ENCODE assay signal across 8 cellular contexts in genomic region chr4:68271851-68272756, GRCh38. TPM values are rescaled to one million over a fixed set of nuclear protein-coding genes. Genes with fewer than 3 reads are reported as not detected.
DNase-seq lines count a peak whose midpoint lies in the region; ATAC-seq and TF ChIP-seq lines count a peak whose summit lies in the region.

No MANE protein-coding gene starts in this region.

- no peak for DNase-seq in activated CD4-positive, alpha-beta memory T cell treated with anti-CD3 and anti-CD28 coated beads for 36 hours
- DNase-seq in activated CD4-positive, alpha-beta memory T cell treated with anti-CD3 and anti-CD28 coated beads, Interleukin-2, amount 10 ng/mL, durations not matched to agents 7 days and 5 days, result no peak
- DNase-seq in RPMI8226 (peak; percentile 23), endodermal cell (peak; percentile 63)
- no peak for DNase-seq in activated CD8-positive, alpha-beta memory T cell treated with anti-CD3 and anti-CD28 coated beads, Interleukin-2, amount 50 U/mL, for 48 hours

- H3K27ac ChIP-seq in endodermal cell (ENCODE audit: low read depth, low read length), result peak overlapping the region; percentile 10
- H3K27ac ChIP-seq in mesodermal cell (ENCODE audit: low read depth, low read length, severe bottlenecking), result peak overlapping the region; percentile 17

- ATAC-seq in GM19463 (IDR thresholded peaks at IDR 0.05; ENCODE audit: unreplicated experiment) (peak; percentile 71), HG03457 (IDR thresholded peaks at IDR 0.05; ENCODE audit: unreplicated experiment) (peak; percentile 58)

- 46 to 49% methylated on average over 5 to 12 of the region's 13 CpGs for WGBS in endodermal cell (ENCODE audit: insufficient coverage in 1 of 2, insufficient read length in 1 of 2), 2 experiments
- 20 to 30% methylated on average over 3 to 4 of the region's 13 CpGs for WGBS in mesodermal cell (ENCODE audit: insufficient coverage in 2 of 2), 2 experiments

- H3K36me3 Mint-ChIP-seq in activated CD4-positive, alpha-beta memory T cell treated with anti-CD3 and anti-CD28 coated beads for 36 hours, result no peaks in the 10 kb centered on the region
- H3K36me3 Mint-ChIP-seq in activated CD4-positive, alpha-beta memory T cell treated with anti-CD3 and anti-CD28 coated beads, Interleukin-2, amount 10 ng/mL, durations not matched to agents 7 days and 5 days (ENCODE audit: low read depth), result no peaks in the 10 kb centered on the region
- H3K36me3 Mint-ChIP-seq in endodermal cell (ENCODE audit: low read depth), result peaks cover 37% of the 10 kb centered on the region

- no peak overlapping the region for H3K27ac Mint-ChIP-seq in activated CD4-positive, alpha-beta memory T cell treated with anti-CD3 and anti-CD28 coated beads for 36 hours
- H3K27ac Mint-ChIP-seq in activated CD4-positive, alpha-beta memory T cell treated with anti-CD3 and anti-CD28 coated beads, Interleukin-2, amount 10 ng/mL, durations not matched to agents 7 days and 5 days, result no peak overlapping the region
- peak overlapping the region; percentile 87 for H3K27ac Mint-ChIP-seq in endodermal cell

- CTCF ChIA-PET in activated CD4-positive, alpha-beta memory T cell treated with anti-CD3 and anti-CD28 coated beads for 36 hours (lab: Charles Lee), result interaction anchor here (0.6 to 2.4 kb wide), 22 partner anchors 13 to 226 kb away, joined by 3 to 69 read pairs (median 4); partner anchors contain the start of gene YTHDC1
- CTCF ChIA-PET in activated CD4-positive, alpha-beta memory T cell treated with anti-CD3 and anti-CD28 coated beads, Interleukin-2, amount 10 ng/mL, durations not matched to agents 7 days and 5 days (lab: Charles Lee), result interaction anchor here (0.7 to 4.1 kb wide), 14 partner anchors 14 to 222 kb away, joined by 3 to 72 read pairs (median 4); no protein-coding TSS in a partner anchor

- H3K27me3 ChIP-seq in endodermal cell (ENCODE audit: control insufficient read depth, insufficient read depth, low read length, poor library complexity, severe bottlenecking), result no peaks in the 10 kb centered on the region

- H3K4me1 ChIP-seq in endodermal cell (ENCODE audit: control insufficient read depth, insufficient read depth, low read length), result peaks cover 3% of the 10 kb centered on the region
- no peaks in the 10 kb centered on the region for H3K4me1 ChIP-seq in mesodermal cell (ENCODE audit: control insufficient read depth, insufficient read depth, low read length, poor library complexity, severe bottlenecking)

- H3K9ac ChIP-seq in endodermal cell (ENCODE audit: extremely low read depth, low read length, poor library complexity, severe bottlenecking), result peak overlapping the region; percentile 42

- H3K4me3 ChIP-seq in endodermal cell (ENCODE audit: low read length) (peak overlapping the region; percentile 56), mesodermal cell (ENCODE audit: extremely low read depth, insufficient read depth, low read length, poor library complexity, severe bottlenecking) (peak overlapping the region; percentile 27)

- H3K36me3 ChIP-seq in endodermal cell (ENCODE audit: control insufficient read depth, insufficient read depth, low read length) (no peaks in the 10 kb centered on the region), mesodermal cell (ENCODE audit: control insufficient read depth, insufficient read depth, low read length) (no peaks in the 10 kb centered on the region)

- TF ChIP-seq CTCF in endodermal cell (conservative IDR thresholded peaks at IDR 0.05), result peak; percentile 85

- POLR2A ChIA-PET in activated CD4-positive, alpha-beta memory T cell treated with anti-CD3 and anti-CD28 coated beads for 36 hours (lab: Charles Lee), result interaction anchor here (1.2 kb wide), 1 partner anchor 104 kb away, joined by 4 read pairs; no protein-coding TSS in a partner anchor
- POLR2A ChIA-PET in activated CD4-positive, alpha-beta memory T cell treated with anti-CD3 and anti-CD28 coated beads, Interleukin-2, amount 10 ng/mL, durations not matched to agents 7 days and 5 days (lab: Charles Lee), result no interaction called here

- no peaks in the 10 kb centered on the region for H3K9me3 Mint-ChIP-seq in activated CD4-positive, alpha-beta memory T cell treated with anti-CD3 and anti-CD28 coated beads for 36 hours
- no peaks in the 10 kb centered on the region for H3K9me3 Mint-ChIP-seq in activated CD4-positive, alpha-beta memory T cell treated with anti-CD3 and anti-CD28 coated beads, Interleukin-2, amount 10 ng/mL, durations not matched to agents 7 days and 5 days
- peaks cover 67% of the 10 kb centered on the region for H3K9me3 Mint-ChIP-seq in endodermal cell

- peaks cover 1% of the 10 kb centered on the region for H3K27me3 Mint-ChIP-seq in activated CD4-positive, alpha-beta memory T cell treated with anti-CD3 and anti-CD28 coated beads for 36 hours
- peaks cover 10% of the 10 kb centered on the region for H3K27me3 Mint-ChIP-seq in activated CD4-positive, alpha-beta memory T cell treated with anti-CD3 and anti-CD28 coated beads, Interleukin-2, amount 10 ng/mL, durations not matched to agents 7 days and 5 days
- no peaks in the 10 kb centered on the region for H3K27me3 Mint-ChIP-seq in endodermal cell (ENCODE audit: insufficient read depth)

- peaks cover 72% of the 10 kb centered on the region for H3K9me3 ChIP-seq in endodermal cell (ENCODE audit: control insufficient read depth, low read length)
- H3K9me3 ChIP-seq in mesodermal cell (ENCODE audit: control insufficient read depth, low read length), result peaks cover 5% of the 10 kb centered on the region

- peaks cover 7% of the 10 kb centered on the region for H3K4me1 Mint-ChIP-seq in activated CD4-positive, alpha-beta memory T cell treated with anti-CD3 and anti-CD28 coated beads for 36 hours (ENCODE audit: low read depth)
- H3K4me1 Mint-ChIP-seq in activated CD4-positive, alpha-beta memory T cell treated with anti-CD3 and anti-CD28 coated beads, Interleukin-2, amount 10 ng/mL, durations not matched to agents 7 days and 5 days, result peaks cover 13% of the 10 kb centered on the region
- peaks cover 24% of the 10 kb centered on the region for H3K4me1 Mint-ChIP-seq in endodermal cell

- H3K4me3 Mint-ChIP-seq in activated CD4-positive, alpha-beta memory T cell treated with anti-CD3 and anti-CD28 coated beads for 36 hours, result peak overlapping the region; percentile 36
- H3K4me3 Mint-ChIP-seq in activated CD4-positive, alpha-beta memory T cell treated with anti-CD3 and anti-CD28 coated beads, Interleukin-2, amount 10 ng/mL, durations not matched to agents 7 days and 5 days, result no peak overlapping the region
- H3K4me3 Mint-ChIP-seq in endodermal cell, result peak overlapping the region; percentile 54

- intact Hi-C loops in activated CD4-positive, alpha-beta memory T cell treated with anti-CD3 and anti-CD28 coated beads for 36 hours (cut with micrococcal nuclease), result loop anchor here (1.0 to 2.0 kb wide), 3 partner anchors 23 to 227 kb away; no protein-coding TSS in a partner anchor

RNA-seq across cellular contexts. Expression of gene TMPRSS11B, which starts 26.6 kb away (rescaled TPM):
- total RNA-seq in activated CD4-positive, alpha-beta memory T cell treated with anti-CD3 and anti-CD28 coated beads for 36 hours, result not detected
- not detected for total RNA-seq in activated CD4-positive, alpha-beta memory T cell treated with anti-CD3 and anti-CD28 coated beads, Interleukin-2, amount 10 ng/mL, durations not matched to agents 7 days and 5 days
- total RNA-seq in endodermal cell, result under 1 TPM; 0.15 to 0.18 TPM
- polyA plus RNA-seq in endodermal cell (2013, experiment 1 of 2), result not detected
- not detected for polyA plus RNA-seq in endodermal cell (2013, experiment 2 of 2)
- not detected for polyA plus RNA-seq in mesodermal cell (2013, experiment 1 of 2)
- polyA plus RNA-seq in mesodermal cell (2013, experiment 2 of 2), result 0.25 TPM

Comparison
In these comparisons a context has a peak if more than half of its experiments do, and no peak if none do; other contexts are left out.
1. DNase-seq: peak in RPMI8226 (single experiment) and endodermal cell (single experiment); none in activated CD4-positive, alpha-beta memory T cell treated with anti-CD3 and anti-CD28 coated beads for 36 hours (single experiment), activated CD4-positive, alpha-beta memory T cell treated with anti-CD3 and anti-CD28 coated beads, Interleukin-2, amount 10 ng/mL, durations not matched to agents 7 days and 5 days (single experiment) and activated CD8-positive, alpha-beta memory T cell treated with anti-CD3 and anti-CD28 coated beads, Interleukin-2, amount 50 U/mL, for 48 hours (single experiment).